In the genomic region with DNA sequence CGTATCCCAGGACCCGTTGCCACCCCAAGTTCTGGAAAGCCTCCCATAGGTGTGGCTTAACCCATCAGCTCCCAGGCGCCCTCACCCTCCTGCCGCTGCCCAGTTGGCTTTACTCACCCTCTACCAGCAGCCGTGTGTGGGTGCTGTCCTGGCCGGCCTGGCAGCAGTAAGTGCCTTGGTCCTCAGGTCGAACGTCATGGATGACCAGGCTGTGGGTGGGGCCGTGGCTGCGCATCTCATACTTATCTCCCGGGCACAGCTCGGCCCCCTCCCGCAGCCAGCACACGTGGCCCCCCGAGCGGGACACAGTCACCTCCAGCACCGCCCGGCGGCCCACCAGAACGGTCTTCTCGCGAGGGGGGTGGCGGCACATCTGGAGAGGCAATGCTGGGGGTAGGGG, we compare ENCODE assay signal across 1 cellular context.
TF ChIP-seq lines count a peak whose summit lies in the region.

No MANE protein-coding gene starts in this region.

TF ChIP-seq in HepG2, 621 proteins besides CTCF, POLR2A, EP300 and RAD21:
- TF ChIP-seq HOXD1 (CRISPR knock-in tag; IDR thresholded peaks at IDR 0.05) (0 out of 2 replicates have a peak, but pooled peaks have one; percentile 8), ZNF34 (CRISPR knock-in tag; IDR thresholded peaks at IDR 0.05; ENCODE audit: borderline replicate concordance) (0 out of 2 replicates have a peak, but pooled peaks have one; percentile 26), ZNF547 (CRISPR knock-in tag; IDR thresholded peaks at IDR 0.05) (0 out of 2 replicates have a peak, but pooled peaks have one; percentile 30), MED8 (CRISPR knock-in tag; IDR thresholded peaks at IDR 0.05; ENCODE audit: insufficient replicate concordance) (no peak), ZNF251 (CRISPR knock-in tag; IDR thresholded peaks at IDR 0.05) (no peak), ZNF136 (CRISPR knock-in tag; IDR thresholded peaks at IDR 0.05; ENCODE audit: low read depth) (0 out of 2 replicates have a peak, but pooled peaks have one; percentile 24), MTA1 (CRISPR knock-in tag; IDR thresholded peaks at IDR 0.05; ENCODE audit: borderline replicate concordance) (0 out of 2 replicates have a peak, but pooled peaks have one; percentile 10), ZNF556 (CRISPR knock-in tag; IDR thresholded peaks at IDR 0.05; ENCODE audit: borderline replicate concordance) (0 out of 2 replicates have a peak, but pooled peaks have one; percentile 1), ZNF33A (CRISPR knock-in tag; IDR thresholded peaks at IDR 0.05; ENCODE audit: borderline replicate concordance) (no peak), REL (CRISPR knock-in tag; conservative IDR thresholded peaks at IDR 0.05) (0 out of 2 replicates have a peak, but pooled peaks have one; percentile 10), ZNF430 (CRISPR knock-in tag; IDR thresholded peaks at IDR 0.05) (0 out of 2 replicates have a peak, but pooled peaks have one; percentile 26)
- TF ChIP-seq, protein P1, sequence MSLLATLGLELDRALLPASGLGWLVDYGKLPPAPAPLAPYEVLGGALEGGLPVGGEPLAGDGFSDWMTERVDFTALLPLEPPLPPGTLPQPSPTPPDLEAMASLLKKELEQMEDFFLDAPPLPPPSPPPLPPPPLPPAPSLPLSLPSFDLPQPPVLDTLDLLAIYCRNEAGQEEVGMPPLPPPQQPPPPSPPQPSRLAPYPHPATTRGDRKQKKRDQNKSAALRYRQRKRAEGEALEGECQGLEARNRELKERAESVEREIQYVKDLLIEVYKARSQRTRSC (CRISPR knock-in tag; IDR thresholded peaks at IDR 0.05; ENCODE audit: low read depth): 0 out of 2 replicates have a peak, but pooled peaks have one; percentile 5
